Comparison of ENCODE assay signal across 9 cellular contexts in genomic region chr4:80017125-80017854, GRCh38. TPM values are rescaled to one million over a fixed set of nuclear protein-coding genes. Genes with fewer than 3 reads are reported as not detected.
DNase-seq lines count a peak whose midpoint lies in the region; ATAC-seq, FAIRE-seq and TF ChIP-seq lines count a peak whose summit lies in the region.
"Had no signal": no experiment of that assay in that cellular context is flagged by ENCODE, and none has a peak within 500 bp of the region (broad histone marks: within the 10 kb centered on the region; RNA-seq: fewer than 3 reads in every experiment).

No MANE protein-coding gene starts in this region.

- peaks cover 36% of the 10 kb centered on the region for H3K79me2 ChIP-seq in keratinocyte (ENCODE audit: control insufficient read depth, insufficient read depth, low read length)

- H3K4me1 Mint-ChIP-seq in glutamatergic neuron (ENCODE audit: low read depth, unreplicated experiment) = no peaks in the 10 kb centered on the region

- no peak overlapping the region for H3K27ac Mint-ChIP-seq in glutamatergic neuron (ENCODE audit: unreplicated experiment)

- H3K4me2 ChIP-seq in keratinocyte (ENCODE audit: control insufficient read depth, extremely low read depth, insufficient read depth, low read depth, low read length) = peak overlapping the region; percentile 66

- peak overlapping the region; percentile 57 for H3K9ac ChIP-seq in keratinocyte (ENCODE audit: control insufficient read depth, extremely low read depth, insufficient read depth, low read length)

- H3K4me1 ChIP-seq in SJCRH30 (peaks cover 19% of the 10 kb centered on the region), keratinocyte (ENCODE audit: control insufficient read depth, extremely low read depth, insufficient read depth, low read length) (peaks cover 31% of the 10 kb centered on the region), testis (peaks cover 4% of the 10 kb centered on the region)

- WGBS in testis, 2 donors = 87 to 98% methylated on average over 2 of the region's 2 CpGs

- no peaks in the 10 kb centered on the region for H3K27me3 Mint-ChIP-seq in glutamatergic neuron (ENCODE audit: unreplicated experiment)

- H3K9me3 ChIP-seq in SJCRH30 (replicated peaks) (no peaks in the 10 kb centered on the region), keratinocyte (ENCODE audit: control insufficient read depth, low read depth, low read length) (no peaks in the 10 kb centered on the region), MG63 (no peaks in the 10 kb centered on the region), testis (no peaks in the 10 kb centered on the region)

- H2AFZ ChIP-seq in keratinocyte (ENCODE audit: control insufficient read depth, low read length) = no peak overlapping the region

- H4K20me1 ChIP-seq in keratinocyte (ENCODE audit: control insufficient read depth, extremely low read depth, insufficient read depth, low read length) = no peaks in the 10 kb centered on the region

- peak; percentile 98 for FAIRE-seq in keratinocyte (lab: Jason Lieb, UNC)

- no peak for TF ChIP-seq CTCF in keratinocyte (optimal IDR thresholded peaks at IDR 0.05 in 1 of 3, IDR thresholded peaks at IDR 0.05 in 1 of 3, conservative IDR thresholded peaks at IDR 0.05 in 1 of 3; ENCODE audit: extremely low read depth in 1 of 3, insufficient read depth in 2 of 3, low read length in 3 of 3)
- no peak for TF ChIP-seq CTCF in glutamatergic neuron (IDR thresholded peaks at IDR 0.05; ENCODE audit: partially characterized antibody, unreplicated experiment)
- no peak for TF ChIP-seq CTCF in testis (IDR thresholded peaks at IDR 0.05)

- no peaks in the 10 kb centered on the region for H3K9me3 Mint-ChIP-seq in glutamatergic neuron (ENCODE audit: unreplicated experiment)

- no peaks in the 10 kb centered on the region for H3K36me3 Mint-ChIP-seq in glutamatergic neuron (ENCODE audit: unreplicated experiment)

- peaks cover 3% of the 10 kb centered on the region for H3K9me1 ChIP-seq in keratinocyte (ENCODE audit: control insufficient read depth, extremely low read depth, insufficient read depth, low read length)

- intact Hi-C loops in testis (cut with DNase I; ENCODE audit: low total_unique reads) = no loop called here

- H3K4me3 Mint-ChIP-seq in glutamatergic neuron (ENCODE audit: unreplicated experiment) = no peak overlapping the region

- dilution Hi-C loops in keratinocyte (cut with MboI; ENCODE audit: extremely low pct_ligation_motif_present, low sequenced_read_pairs) = no loop called here

- H3K27ac ChIP-seq in SJCRH30 (peak overlapping the region; percentile 45), keratinocyte (ENCODE audit: control insufficient read depth, insufficient read depth, low read length) (peak overlapping the region; percentile 92), testis (no peak overlapping the region)

- peak; percentile 75 for ATAC-seq in HG02885 (IDR thresholded peaks at IDR 0.05; ENCODE audit: poor library complexity, unreplicated experiment)
- ATAC-seq: HCT116 had no signal

- H3K27me3 ChIP-seq in SJCRH30 (no peaks in the 10 kb centered on the region), keratinocyte (ENCODE audit: control insufficient read depth, extremely low read depth, insufficient read depth, low read length) (no peaks in the 10 kb centered on the region), MG63 (no peaks in the 10 kb centered on the region), testis (no peaks in the 10 kb centered on the region)

- H3K36me3 ChIP-seq in SJCRH30 = peaks cover 26% of the 10 kb centered on the region
- peaks cover 21 to 39% of the 10 kb centered on the region in 2 experiments for H3K36me3 ChIP-seq in keratinocyte (ENCODE audit: control insufficient read depth in 2 of 2, extremely low read depth in 1 of 2, insufficient read depth in 2 of 2, low read length in 2 of 2)
- H3K36me3 ChIP-seq in MG63 = no peaks in the 10 kb centered on the region
- no peaks in the 10 kb centered on the region for H3K36me3 ChIP-seq in testis (ENCODE audit: low read depth, missing control alignments)

- DNase-seq in EL = peak; percentile 89
- DNase-seq in SJCRH30 = peak in 1 of 2 experiments; percentile 43
- peak; percentile 95 for DNase-seq in keratinocyte (ENCODE audit: low read depth, low spot score)
- DNase-seq in SK-N-DZ (ENCODE audit: low spot score) = no peak
- no peak for DNase-seq in glutamatergic neuron
- no peak for DNase-seq in MG63
- no peak for DNase-seq in testis

- H3K4me3 ChIP-seq in SJCRH30 (no peak overlapping the region), keratinocyte (ENCODE audit: control insufficient read depth in 2 of 3, extremely low read depth in 1 of 3, insufficient read depth in 2 of 3, low read depth in 1 of 3, low read length in 3 of 3) (peak overlapping the region in 2 of 3 experiments; percentile 10 to 11), MG63 (no peak overlapping the region), testis (no peak overlapping the region)

- no peak for TF ChIP-seq POLR2A in testis (IDR thresholded peaks at IDR 0.05)

RNA-seq across cellular contexts. Expression of gene ANTXR2, which starts 55.7 kb away (rescaled TPM):
- 34.5 and 35.8 TPM in 2 replicates for total RNA-seq in SJCRH30 (2014; rRNA removed; shearing (Covaris generic))
- polyA plus RNA-seq in keratinocyte (41.3 to 109 TPM (median 89.1 TPM) in 3 replicates), testis (ENCODE audit: insufficient read depth, low read depth, low replicate concordance) (30.8 TPM)
- polyA plus RNA-seq in keratinocyte (2011; ENCODE audit: low read depth) = 36.7 TPM
- 22.9 and 39.5 TPM in 2 replicates for polyA plus RNA-seq in keratinocyte (2011; cell fraction: cytosol; rRNA removed)
- 109 and 142 TPM in 2 replicates for polyA plus RNA-seq in keratinocyte (2011; cell fraction: nucleus; rRNA removed)
- 23.2 and 154 TPM in 2 replicates for polyA plus RNA-seq in keratinocyte (2012; ENCODE audit: low replicate concordance)
- polyA minus RNA-seq in keratinocyte = 25.4 to 104 TPM (median 30.3 TPM) in 3 replicates
- 18.2 TPM for polyA minus RNA-seq in keratinocyte (2011; cell fraction: cytosol; rRNA and poly(A)+ RNA removed)
- 93.2 and 218 TPM in 2 replicates for polyA minus RNA-seq in keratinocyte (2011; cell fraction: nucleus; rRNA and poly(A)+ RNA removed)
- 41.0 and 45.3 TPM in 2 replicates for polyA plus RNA-seq in SK-N-DZ (2014; cell fraction: cytosol; rRNA removed)
- polyA plus RNA-seq in SK-N-DZ (2014; cell fraction: nucleus; rRNA removed) = 11.3 and 18.4 TPM in 2 replicates
- total RNA-seq in glutamatergic neuron (ENCODE audit: unreplicated experiment) (47.8 TPM), testis (10 to 100 TPM; 23.8 to 30.4 TPM)
- 4.7 and 5.6 TPM in 2 replicates for total RNA-seq in MG63 (2014; rRNA removed; shearing (Covaris generic); ENCODE audit: low replicate concordance)

Comparison
In these comparisons a context has a peak if more than half of its experiments do, and no peak if none do; other contexts are left out.
1. DNase-seq: peak in EL (single experiment) and keratinocyte (single experiment); none in SK-N-DZ (single experiment), glutamatergic neuron (single experiment), MG63 (single experiment) and testis (single experiment).
2. H3K27ac ChIP-seq: peak in SJCRH30 (single experiment) and keratinocyte (single experiment); none in testis (0 of 2).
3. H3K4me3 ChIP-seq: peak in keratinocyte (2 of 3); none in SJCRH30 (single experiment), MG63 (single experiment) and testis (0 of 2).